ENCODE assay signal across 17 cellular contexts in the genomic region with DNA sequence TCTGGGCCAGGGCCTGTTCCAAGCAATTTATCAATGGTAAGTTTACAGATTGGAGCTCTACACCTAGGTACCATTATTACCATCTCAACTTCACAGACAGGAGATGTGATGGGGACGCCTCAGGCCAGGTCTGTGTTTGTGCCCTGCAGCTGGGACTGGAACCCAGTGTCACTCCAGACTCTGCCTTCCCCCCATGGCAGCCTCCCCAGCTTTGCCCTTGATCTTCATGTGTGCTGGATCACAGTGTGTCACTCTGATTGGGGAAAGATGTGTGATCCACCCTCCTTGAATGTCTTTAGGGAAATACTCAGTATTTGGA. TPM values are rescaled to one million over a fixed set of nuclear protein-coding genes. Genes with fewer than 3 reads are reported as not detected.
DNase-seq lines count a peak whose midpoint lies in the region; ATAC-seq and TF ChIP-seq lines count a peak whose summit lies in the region.
"Had no signal": no experiment of that assay in that cellular context is flagged by ENCODE, and none has a peak within 500 bp of the region (broad histone marks: within the 10 kb centered on the region; RNA-seq: fewer than 3 reads in every experiment).

No MANE protein-coding gene starts in this region.

- no peak overlapping the region for H3K4me3 Mint-ChIP-seq in activated T-helper 1 cell treated with anti-CD3 and anti-CD28 coated beads, Interleukin-12 subunit alpha, Interleukin-12 subunit beta, Interleukin-2, Interleukin-4 antibody, amounts not matched to agents 30 ng/mL and 10 ng/mL and 1 ng/mL, durations not matched to agents 14 hours and 24 hours and 36 hours
- H3K4me3 Mint-ChIP-seq: activated T-cell treated with anti-CD3 and anti-CD28 coated beads, Interleukin-2, amount 50 U/mL, for 4 hours had no signal

- H3K27ac ChIP-seq in DOHH2 (ENCODE audit: low read depth, low read length) (no peak overlapping the region), coronary artery (peak overlapping the region; percentile 79 to 83), sigmoid colon (peak overlapping the region; percentile 67 to 76 (median 72))
- H3K27ac ChIP-seq: GM23248 had no signal

- no peak for TF ChIP-seq POLR2A in sigmoid colon (IDR thresholded peaks at IDR 0.05)

- H3K27me3 Mint-ChIP-seq in activated T-helper 1 cell treated with anti-CD3 and anti-CD28 coated beads, Interleukin-12 subunit alpha, Interleukin-12 subunit beta, Interleukin-2, Interleukin-4 antibody, amounts not matched to agents 30 ng/mL and 10 ng/mL and 1 ng/mL, durations not matched to agents 14 hours and 24 hours and 36 hours (ENCODE audit: insufficient read depth): peaks cover 9% of the 10 kb centered on the region

- TF ChIP-seq CTCF in DOHH2 (IDR thresholded peaks at IDR 0.05; ENCODE audit: low read depth, low read length, poor library complexity, severe bottlenecking) (no peak), coronary artery (IDR thresholded peaks at IDR 0.05) (no peak), sigmoid colon (IDR thresholded peaks at IDR 0.05) (no peak)

- H3K79me2 ChIP-seq in DOHH2 (ENCODE audit: control insufficient read depth, low read length): no peaks in the 10 kb centered on the region

- H3K9me3 Mint-ChIP-seq in activated T-helper 1 cell treated with anti-CD3 and anti-CD28 coated beads, Interleukin-12 subunit alpha, Interleukin-12 subunit beta, Interleukin-2, Interleukin-4 antibody, amounts not matched to agents 30 ng/mL and 10 ng/mL and 1 ng/mL, durations not matched to agents 14 hours and 24 hours and 36 hours: no peaks in the 10 kb centered on the region

- no peak for TF ChIP-seq EP300 in sigmoid colon (IDR thresholded peaks at IDR 0.05)

- H3K4me1 ChIP-seq in DOHH2 (ENCODE audit: control insufficient read depth, low read length) (peaks cover 26% of the 10 kb centered on the region), sigmoid colon (peaks cover 0 to 52% (median 41%) of the 10 kb centered on the region in 4 donors)

- no peaks in the 10 kb centered on the region for H3K9me3 ChIP-seq in DOHH2 (ENCODE audit: control insufficient read depth, insufficient read depth, low read length)
- H3K9me3 ChIP-seq in sigmoid colon: peaks cover 0 to 2% (median 0%) of the 10 kb centered on the region in 4 donors

- H3F3A ChIP-seq in DOHH2 (ENCODE audit: control insufficient read depth, insufficient read depth): no peaks in the 10 kb centered on the region

- no peak overlapping the region for H3K27ac Mint-ChIP-seq in activated T-helper 1 cell treated with anti-CD3 and anti-CD28 coated beads, Interleukin-12 subunit alpha, Interleukin-12 subunit beta, Interleukin-2, Interleukin-4 antibody, amounts not matched to agents 30 ng/mL and 10 ng/mL and 1 ng/mL, durations not matched to agents 14 hours and 24 hours and 36 hours
- H3K27ac Mint-ChIP-seq: activated naive CD8-positive, alpha-beta T cell had no signal

- DNase-seq in coronary artery (ENCODE audit: low spot score) (no peak), sigmoid colon (no peak)
- no peak for DNase-seq in effector CD4-positive, alpha-beta T cell
- no peak for DNase-seq in activated T-helper 1 cell treated with anti-CD3 and anti-CD28 coated beads, Interleukin-12 subunit alpha, Interleukin-12 subunit beta, Interleukin-2, Interleukin-4 antibody, amounts not matched to agents 30 ng/mL and 10 ng/mL and 1 ng/mL, durations not matched to agents 14 hours and 24 hours and 36 hours (ENCODE audit: low spot score)
- DNase-seq: activated CD4-positive, alpha-beta T cell treated with anti-CD3 and anti-CD28 coated beads, Interleukin-2, amount 50 U/mL, for 1 hour; activated T-cell treated with anti-CD3 and anti-CD28 coated beads, Interleukin-2, amount 50 U/mL, for 4 hours; central memory CD4-positive, alpha-beta T cell; foreskin fibroblast; GM23248; NCI-H524; OCI-M1 had no signal

- H3K4me2 ChIP-seq in DOHH2 (ENCODE audit: low read length): peak overlapping the region; percentile 64

- WGBS in sigmoid colon, 2 donors: 88 to 90% methylated on average over 1 of the region's 1 CpG

- H3K9me2 ChIP-seq in DOHH2 (replicated peaks; ENCODE audit: control insufficient read depth, low read length): no peaks in the 10 kb centered on the region

- ATAC-seq in HG02885 (IDR thresholded peaks at IDR 0.05; ENCODE audit: poor library complexity, unreplicated experiment) (peak; percentile 2), HG02571 (IDR thresholded peaks at IDR 0.05; ENCODE audit: unreplicated experiment) (no peak), GM18519 (IDR thresholded peaks at IDR 0.05; ENCODE audit: low FRiP score, unreplicated experiment) (no peak)
- ATAC-seq: activated T-cell treated with anti-CD3 and anti-CD28 coated beads, Interleukin-2, amount 50 U/mL, for 4 hours; HepG2 had no signal

- H3K4me1 Mint-ChIP-seq in activated T-helper 1 cell treated with anti-CD3 and anti-CD28 coated beads, Interleukin-12 subunit alpha, Interleukin-12 subunit beta, Interleukin-2, Interleukin-4 antibody, amounts not matched to agents 30 ng/mL and 10 ng/mL and 1 ng/mL, durations not matched to agents 14 hours and 24 hours and 36 hours (ENCODE audit: low read depth): peaks cover 4% of the 10 kb centered on the region

- intact Hi-C loops in sigmoid colon (cut with DNase I): no loop called here
- intact Hi-C loops in activated T-helper 1 cell treated with anti-CD3 and anti-CD28 coated beads, Interleukin-12 subunit alpha, Interleukin-12 subunit beta, Interleukin-2, Interleukin-4 antibody, amounts not matched to agents 30 ng/mL and 10 ng/mL and 1 ng/mL, durations not matched to agents 14 hours and 24 hours and 36 hours (cut with micrococcal nuclease): no loop called here

- H3K4me3 ChIP-seq in DOHH2 (ENCODE audit: low read length): no peak overlapping the region
- no peak overlapping the region for H3K4me3 ChIP-seq in coronary artery
- H3K4me3 ChIP-seq in sigmoid colon: no peak overlapping the region
- H3K4me3 ChIP-seq: GM23248 had no signal

- H3K36me3 ChIP-seq in DOHH2 (ENCODE audit: control insufficient read depth, low read length) (no peaks in the 10 kb centered on the region), sigmoid colon (no peaks in the 10 kb centered on the region)

- no peaks in the 10 kb centered on the region for H3K36me3 Mint-ChIP-seq in activated T-helper 1 cell treated with anti-CD3 and anti-CD28 coated beads, Interleukin-12 subunit alpha, Interleukin-12 subunit beta, Interleukin-2, Interleukin-4 antibody, amounts not matched to agents 30 ng/mL and 10 ng/mL and 1 ng/mL, durations not matched to agents 14 hours and 24 hours and 36 hours (ENCODE audit: low read depth)
- H3K36me3 Mint-ChIP-seq: activated naive CD8-positive, alpha-beta T cell had no signal

- no peaks in the 10 kb centered on the region for H4K20me1 ChIP-seq in DOHH2 (ENCODE audit: control insufficient read depth, insufficient read depth, low read depth, low read length)

- H3K27me3 ChIP-seq in DOHH2 (ENCODE audit: control insufficient read depth, low read length): peaks cover 25% of the 10 kb centered on the region
- no peaks in the 10 kb centered on the region for H3K27me3 ChIP-seq in sigmoid colon

RNA-seq across cellular contexts. Expression of a gene that starts 59.6 kb away (rescaled TPM):
- 10 to 100 TPM; 24.7 to 46.8 (median 35.5) TPM for total RNA-seq in sigmoid colon
- polyA plus RNA-seq in sigmoid colon: 100 to 1,000 TPM; 110 to 220 (median 142) TPM
- total RNA-seq in activated T-helper 1 cell treated with anti-CD3 and anti-CD28 coated beads, Interleukin-12 subunit alpha, Interleukin-12 subunit beta, Interleukin-2, Interleukin-4 antibody, amounts not matched to agents 30 ng/mL and 10 ng/mL and 1 ng/mL, durations not matched to agents 14 hours and 24 hours and 36 hours: 2.2 and 2.5 TPM in 2 replicates
- total RNA-seq: HepG2 had no signal
- polyA plus RNA-seq: HepG2 had no signal
